ENCODE assay signal across 11 cellular contexts in the genomic region with DNA sequence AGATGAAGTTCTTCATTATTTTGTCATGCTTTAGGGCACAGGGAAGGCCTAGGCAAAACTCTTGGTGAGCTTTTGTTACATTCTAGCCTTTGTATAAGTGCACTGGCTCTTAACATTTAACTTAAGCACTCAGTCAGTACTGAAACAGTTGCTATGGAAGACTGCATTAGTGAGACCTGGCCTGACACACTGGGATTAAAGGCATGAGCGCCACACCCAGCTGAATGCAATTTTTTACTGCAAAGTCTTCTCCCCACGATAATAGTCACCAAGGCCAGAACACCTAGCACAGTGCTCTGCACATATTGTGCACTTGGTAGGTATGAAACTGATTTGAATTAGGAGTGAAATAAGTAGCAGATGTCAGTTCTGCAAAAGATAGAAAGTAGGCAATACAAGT.
"Had no signal": no experiment of that assay in that cellular context is flagged by ENCODE, and none has a peak within 500 bp of the region (broad histone marks: within the 10 kb centered on the region; RNA-seq: fewer than 3 reads in every experiment).

No MANE protein-coding gene starts in this region.

- H3K4me2 ChIP-seq: GM23338 had no signal

- H2AFZ ChIP-seq: GM23248, GM23338 had no signal

- ATAC-seq: GM23338, HCT116 had no signal

- H3K9ac ChIP-seq: GM23248 had no signal

- H3K36me3 ChIP-seq: HAP-1 had no signal

- FAIRE-seq: H1, H54 had no signal

- DNase-seq: GM23248, GOT3, H7, H9, HCEC 1CT, HFFc6 had no signal

- H3K4me1 ChIP-seq: HAP-1 had no signal

- H3K4me3 ChIP-seq: GM23248, GM23338, HAP-1 had no signal

- H3K27ac ChIP-seq: GM23248 had no signal

- H3K9me3 ChIP-seq: HAP-1 had no signal
